17 cellular contexts compared by ENCODE assay signal in genomic region chr3:34285465-34286188, GRCh38.
"Had no signal": no experiment of that assay in that cellular context is flagged by ENCODE, and none has a peak within 500 bp of the region (broad histone marks: within the 10 kb centered on the region; RNA-seq: fewer than 3 reads in every experiment).

No MANE protein-coding gene starts in this region.

- DNase-seq: activated CD4-positive, alpha-beta T cell treated with anti-CD3 and anti-CD28 coated beads, Interleukin-2, amount 10 ng/mL, durations not matched to agents 7 days and 5 days; activated CD4-positive, CD25-positive, alpha-beta regulatory T cell; activated naive CD4-positive, alpha-beta T cell treated with anti-CD3 and anti-CD28 coated beads for 36 hours; activated T-cell treated with anti-CD3 and anti-CD28 coated beads for 4 hours; central memory CD4-positive, alpha-beta T cell; effector memory CD8-positive, alpha-beta T cell; hippocampal formation; naive thymus-derived CD4-positive, alpha-beta T cell; psoas muscle; stimulated activated CD4-positive, alpha-beta T cell treated with anti-CD3 and anti-CD28 coated beads, Interleukin-12 subunit alpha, Interleukin-12 subunit beta, amount 100 ng/mL, for 4 hours; stimulated activated naive CD4-positive, alpha-beta T cell treated with Interleukin-2 at 50 U/mL for 16 hours; T-helper 2 cell; upper lobe of right lung had no signal

- H3K4me3 Mint-ChIP-seq: activated CD4-positive, alpha-beta T cell treated with anti-CD3 and anti-CD28 coated beads, Interleukin-2, amount 10 ng/mL, durations not matched to agents 7 days and 5 days; activated naive CD4-positive, alpha-beta T cell treated with anti-CD3 and anti-CD28 coated beads for 36 hours; activated T-helper 17 cell treated with anti-CD3 and anti-CD28 coated beads, Interleukin-2, amount 50 U/mL, for 72 hours; effector memory CD8-positive, alpha-beta T cell; naive thymus-derived CD4-positive, alpha-beta T cell had no signal

- H3K36me3 Mint-ChIP-seq: naive thymus-derived CD4-positive, alpha-beta T cell had no signal

- H3K9me3 Mint-ChIP-seq: activated naive CD4-positive, alpha-beta T cell treated with anti-CD3 and anti-CD28 coated beads for 36 hours; effector memory CD8-positive, alpha-beta T cell had no signal

- H3K9me3 ChIP-seq: gastroesophageal sphincter, psoas muscle, upper lobe of right lung had no signal

- H3K4me1 ChIP-seq: psoas muscle, upper lobe of right lung had no signal

- H3K4me3 ChIP-seq: coronary artery, gastroesophageal sphincter, lung, psoas muscle, upper lobe of right lung had no signal

- ATAC-seq: activated T-helper 17 cell treated with anti-CD3 and anti-CD28 coated beads, Interleukin-2, amount 50 U/mL, for 72 hours; effector memory CD8-positive, alpha-beta T cell; gastroesophageal sphincter; naive thymus-derived CD4-positive, alpha-beta T cell; psoas muscle; upper lobe of right lung had no signal

- H3K27ac Mint-ChIP-seq: activated CD4-positive, alpha-beta T cell treated with anti-CD3 and anti-CD28 coated beads, Interleukin-2, amount 10 ng/mL, durations not matched to agents 7 days and 5 days; activated naive CD4-positive, alpha-beta T cell treated with anti-CD3 and anti-CD28 coated beads for 36 hours; activated T-helper 17 cell treated with anti-CD3 and anti-CD28 coated beads, Interleukin-2, amount 50 U/mL, for 72 hours; effector memory CD8-positive, alpha-beta T cell; naive thymus-derived CD4-positive, alpha-beta T cell had no signal

- H3K4me1 Mint-ChIP-seq: activated CD4-positive, alpha-beta T cell treated with anti-CD3 and anti-CD28 coated beads, Interleukin-2, amount 10 ng/mL, durations not matched to agents 7 days and 5 days; activated T-helper 17 cell treated with anti-CD3 and anti-CD28 coated beads, Interleukin-2, amount 50 U/mL, for 72 hours; naive thymus-derived CD4-positive, alpha-beta T cell had no signal

- H3K27me3 Mint-ChIP-seq: activated CD4-positive, alpha-beta T cell treated with anti-CD3 and anti-CD28 coated beads, Interleukin-2, amount 10 ng/mL, durations not matched to agents 7 days and 5 days; activated T-helper 17 cell treated with anti-CD3 and anti-CD28 coated beads, Interleukin-2, amount 50 U/mL, for 72 hours had no signal

- H3K27ac ChIP-seq: coronary artery, gastroesophageal sphincter, psoas muscle, upper lobe of right lung had no signal

- H3K36me3 ChIP-seq: gastroesophageal sphincter, upper lobe of right lung had no signal

- H3K27me3 ChIP-seq: gastroesophageal sphincter, upper lobe of right lung had no signal
